ENCODE assay signal across 1 cellular context in genomic region chr2:218344090-218344754, GRCh38.
TF ChIP-seq lines count a peak whose summit lies in the region.

No MANE protein-coding gene starts in this region.

TF ChIP-seq in H1, 55 proteins besides CTCF, POLR2A, EP300 and RAD21:
- TF ChIP-seq RBBP5 (IDR thresholded peaks at IDR 0.05; ENCODE audit: borderline replicate concordance, low read depth, low read length) (no peak), NRF1 (IDR thresholded peaks at IDR 0.05; ENCODE audit: low read depth, low read length) (no peak), ATF3 (IDR thresholded peaks at IDR 0.05; ENCODE audit: insufficient read depth, low read depth, low read length) (no peak), CHD2 (IDR thresholded peaks at IDR 0.05; ENCODE audit: low read length) (no peak), SIX5 (IDR thresholded peaks at IDR 0.05; ENCODE audit: low read depth, low read length) (no peak), RNF2 (IDR thresholded peaks at IDR 0.05; ENCODE audit: borderline replicate concordance, low read depth, low read length, missing control alignments, poor library complexity, severe bottlenecking) (no peak), FOSL1 (IDR thresholded peaks at IDR 0.05; ENCODE audit: insufficient read depth, low read depth, low read length) (no peak), RXRA (IDR thresholded peaks at IDR 0.05; ENCODE audit: insufficient read depth, low read depth, low read length) (no peak), GABPA (IDR thresholded peaks at IDR 0.05; ENCODE audit: borderline replicate concordance, insufficient read depth, low read length) (no peak), CHD7 (IDR thresholded peaks at IDR 0.05; ENCODE audit: insufficient replicate concordance, low read length) (no peak), SP4 (IDR thresholded peaks at IDR 0.05; ENCODE audit: low read length) (no peak), KDM1A (IDR thresholded peaks at IDR 0.05; ENCODE audit: borderline replicate concordance, low read length) (no peak), CREB1 (IDR thresholded peaks at IDR 0.05) (no peak), BCL11A (IDR thresholded peaks at IDR 0.05; ENCODE audit: low read depth in 2 of 2, low read length in 2 of 2) (no peak)
TF ChIP-seq in H1: peak in this region for 0.
